Comparison of ENCODE assay signal across 8 cellular contexts in genomic region chr16:89094252-89094901, GRCh38. TPM values are rescaled to one million over a fixed set of nuclear protein-coding genes. Genes with fewer than 3 reads are reported as not detected.
DNase-seq lines count a peak whose midpoint lies in the region; ATAC-seq and TF ChIP-seq lines count a peak whose summit lies in the region.

No MANE protein-coding gene starts in this region.

- DNase-seq in BJ (ENCODE audit: low read depth) (no peak), germinal center (ENCODE audit: low spot score) (peak; percentile 27), retina (peak; percentile 50), NCI-H2171 treated with DMSO at 0.1 percent for 48 hours (lab: John Stamatoyannopoulos, UW) (no peak), OCI-M2 (lab: John Stamatoyannopoulos, UW; ENCODE audit: unreplicated experiment) (no peak)
- peak; percentile 28 for DNase-seq in activated CD8-positive, alpha-beta memory T cell treated with anti-CD3 and anti-CD28 coated beads, Interleukin-2, amount 50 U/mL, for 4 hours

- POLR2A ChIA-PET in BJ (lab: Charles Lee) = no interaction called here

- peaks cover 5% of the 10 kb centered on the region for H3K27me3 ChIP-seq in BJ (ENCODE audit: control insufficient read depth, insufficient read depth, low read length)

- peak overlapping the region; percentile 81 for H3K4me3 ChIP-seq in BJ (ENCODE audit: low read depth, low read length)

- ATAC-seq in HG02970 (IDR thresholded peaks at IDR 0.05; ENCODE audit: low FRiP score, unreplicated experiment) (peak; percentile 7), GM18519 (IDR thresholded peaks at IDR 0.05; ENCODE audit: low FRiP score, unreplicated experiment) (no peak)

- CTCF ChIA-PET in BJ (lab: Yijun Ruan, JAX) = interaction anchor here (1.0 kb wide), 1 partner anchor 254 kb away, joined by 3 read pairs; no protein-coding TSS in a partner anchor

- no peaks in the 10 kb centered on the region; the same call in 1 of the 2 replicates for H3K36me3 ChIP-seq in BJ (ENCODE audit: control insufficient read depth, insufficient read depth, low read length)

- TF ChIP-seq CTCF in BJ (IDR thresholded peaks at IDR 0.05; ENCODE audit: insufficient read depth, low read depth, low read length) = no peak

RNA-seq across cellular contexts. Expression of gene ACSF3, which starts 0.7 kb away (rescaled TPM):
- polyA plus RNA-seq in BJ (2011; rRNA removed) = 10.3 and 12.5 TPM in 2 replicates
- polyA minus RNA-seq in BJ (2011; rRNA and poly(A)+ RNA removed) = 14.8 and 20.2 TPM in 2 replicates

Comparison
In these comparisons a context has a peak if more than half of its experiments do, and no peak if none do; other contexts are left out.
1. DNase-seq: peak in activated CD8-positive, alpha-beta memory T cell treated with anti-CD3 and anti-CD28 coated beads, Interleukin-2, amount 50 U/mL, for 4 hours (single experiment), germinal center (single experiment) and retina (single experiment); none in BJ (single experiment), NCI-H2171 treated with DMSO at 0.1 percent for 48 hours (single experiment) and OCI-M2 (single experiment).